25 cellular contexts compared by ENCODE assay signal in the genomic region with DNA sequence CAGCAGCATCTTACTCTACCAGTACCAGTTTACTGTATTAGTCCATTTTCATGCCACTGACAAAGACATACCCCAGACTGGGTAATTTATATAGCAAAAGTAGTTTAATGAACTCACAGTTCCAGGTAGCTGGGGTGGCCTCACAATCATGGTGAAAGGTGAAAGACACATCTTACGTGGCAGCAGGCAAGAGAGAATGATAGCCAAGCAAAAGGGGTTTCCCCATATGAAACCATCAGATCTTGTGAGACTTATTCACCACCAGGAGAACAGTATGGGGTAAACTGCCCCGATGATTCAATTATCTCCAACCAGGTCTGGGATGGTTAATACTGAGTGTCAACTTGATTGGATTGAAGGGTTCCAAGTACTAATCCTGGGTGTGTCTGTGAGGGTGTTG.
DNase-seq lines count a peak whose midpoint lies in the region; ATAC-seq, FAIRE-seq and TF ChIP-seq lines count a peak whose summit lies in the region.
"Had no signal": no experiment of that assay in that cellular context is flagged by ENCODE, and none has a peak within 500 bp of the region (broad histone marks: within the 10 kb centered on the region; RNA-seq: fewer than 3 reads in every experiment).

No MANE protein-coding gene starts in this region.

- CTCF ChIA-PET in GM12878 (lab: Yijun Ruan, JAX) = interaction anchor here (0.6 kb wide), 1 partner anchor 36 kb away, joined by 3 read pairs; no protein-coding TSS in a partner anchor

- DNase-seq in activated T-cell treated with anti-CD3 and anti-CD28 coated beads, Interleukin-2, amount 50 U/mL, for 4 hours = no peak
- no peak for DNase-seq in activated T-cell treated with anti-CD3 and anti-CD28 coated beads, Interleukin-2, amount 50 U/mL, for 1 hour
- DNase-seq in GM12878 (ENCODE audit: low read depth, low spot score) (peak; percentile 8), NCI-H345 treated with DMSO at 0.1 percent for 48 hours (lab: John Stamatoyannopoulos, UW; ENCODE audit: unreplicated experiment) (no peak)
- DNase-seq: effector memory CD4-positive, alpha-beta T cell; gastrocnemius medialis; hippocampal formation; left ventricle myocardium inferior; NCI-H1048; NCI-H1930; NCI-H774; pancreas; SIG-M5; spleen; substantia nigra had no signal

- no peak overlapping the region for H3K9ac ChIP-seq in GM12878 (ENCODE audit: control insufficient read depth, insufficient read depth, low read length)

- H3K36me3 ChIP-seq in GM12878 (ENCODE audit: control insufficient read depth in 2 of 2, insufficient read depth in 2 of 2, low read length in 1 of 2) = no peaks in the 10 kb centered on the region
- H3K36me3 ChIP-seq: esophagus muscularis mucosa, gastrocnemius medialis, left ventricle myocardium inferior, pancreas, right atrium auricular region, spleen had no signal

- BruUV-seq in GM12878 (replicated peaks; lab: Mats Ljungman, UMichigan) = no TSS peak

- no peaks in the 10 kb centered on the region for H3K79me2 ChIP-seq in GM12878 (ENCODE audit: control insufficient read depth, insufficient read depth, low read length)

- no peak for TF ChIP-seq CTCF in GM12878 (IDR thresholded peaks at IDR 0.05 in 2 of 3, conservative IDR thresholded peaks at IDR 0.05 in 1 of 3; ENCODE audit: control insufficient read depth in 2 of 3, extremely low read depth in 1 of 3, insufficient read depth in 1 of 3, low read depth in 3 of 3, low read length in 3 of 3)

- no peak overlapping the region for H3K4me3 Mint-ChIP-seq in activated T-cell treated with anti-CD3 and anti-CD28 coated beads, Interleukin-2, amount 50 U/mL, for 4 hours
- H3K4me3 Mint-ChIP-seq: brain, mesothelial cell of epicardium, nephron had no signal

- no peak for TF ChIP-seq EP300 in GM12878 (IDR thresholded peaks at IDR 0.05; ENCODE audit: borderline replicate concordance in 1 of 2, control insufficient read depth in 1 of 2, low read depth in 2 of 2, low read length in 2 of 2)

- SMC1A ChIA-PET in GM12878 (lab: Charles Lee; ENCODE audit: uncharacterized antibody, unreplicated experiment) = no interaction called here

- peak; percentile 49 to 61 for ATAC-seq in activated T-cell treated with anti-CD3 and anti-CD28 coated beads, Interleukin-2, amount 50 U/mL, for 4 hours
- ATAC-seq in GM18520 (IDR thresholded peaks at IDR 0.05; ENCODE audit: unreplicated experiment) (peak; percentile 41), HG03378 (IDR thresholded peaks at IDR 0.05; ENCODE audit: unreplicated experiment) (peak; percentile 36), GM12878 (peak; percentile 59), GM18907 (IDR thresholded peaks at IDR 0.05; ENCODE audit: unreplicated experiment) (no peak)
- ATAC-seq: gastrocnemius medialis, HCT116, HepG2, pancreas had no signal

- no peak for TF ChIP-seq POLR2A in GM12878 (IDR thresholded peaks at IDR 0.05; ENCODE audit: low read depth, low read length)

- FAIRE-seq in GM12878 (lab: Jason Lieb, UNC) = no peak
- FAIRE-seq: HepG2, pancreas had no signal

- intact Hi-C loops in GM12878 (cut with micrococcal nuclease; ENCODE audit: unreplicated experiment) = no loop called here

- no peak overlapping the region for H2AFZ ChIP-seq in GM12878 (ENCODE audit: control insufficient read depth, low read depth, low read length)

- H3K9me3 ChIP-seq in GM12878 (replicated peaks; ENCODE audit: control insufficient read depth, insufficient read depth, low read length) = no peaks in the 10 kb centered on the region
- H3K9me3 ChIP-seq: esophagus muscularis mucosa, gastrocnemius medialis, left ventricle myocardium inferior, pancreas, right atrium auricular region, spleen had no signal

- WGBS in GM12878 (ENCODE audit: insufficient coverage, insufficient replicate concordance, low lambda C conversion rate, missing lambda C conversion rate) = 15% methylated on average over 2 of the region's 2 CpGs

- peaks cover 4% of the 10 kb centered on the region for H3K9me3 Mint-ChIP-seq in activated T-cell treated with anti-CD3 and anti-CD28 coated beads, Interleukin-2, amount 50 U/mL, for 4 hours

- POLR2A ChIA-PET in GM12878 (lab: Charles Lee) = no interaction called here

- TF ChIP-seq RAD21 in GM12878 (IDR thresholded peaks at IDR 0.05; ENCODE audit: insufficient read depth, low read depth, low read length) = no peak

- peaks cover 14% of the 10 kb centered on the region for H3K36me3 Mint-ChIP-seq in activated T-cell treated with anti-CD3 and anti-CD28 coated beads, Interleukin-2, amount 50 U/mL, for 4 hours (ENCODE audit: insufficient read depth)
- H3K36me3 Mint-ChIP-seq: brain, mesothelial cell of epicardium had no signal

- RAD21 ChIA-PET in GM12878 (lab: Charles Lee; ENCODE audit: unreplicated experiment) = no interaction called here

- H3K27me3 ChIP-seq in GM12878 (replicated peaks in 1 of 2; ENCODE audit: control insufficient read depth in 2 of 2, insufficient read depth in 2 of 2, low read length in 1 of 2) = no peaks in the 10 kb centered on the region
- H3K27me3 ChIP-seq: gastrocnemius medialis, right atrium auricular region, spleen had no signal

- no peaks in the 10 kb centered on the region for H3K4me1 ChIP-seq in GM12878 (ENCODE audit: control insufficient read depth, insufficient read depth, low read length)
- H3K4me1 ChIP-seq: esophagus muscularis mucosa, gastrocnemius medialis, left ventricle myocardium inferior, pancreas, right atrium auricular region, spleen had no signal

- no peak overlapping the region for H3K4me3 ChIP-seq in GM12878
- H3K4me3 ChIP-seq: esophagus muscularis mucosa, gastrocnemius medialis, left ventricle myocardium inferior, pancreas, right atrium auricular region, spleen had no signal

- no peak overlapping the region for H3K27ac ChIP-seq in GM12878 (ENCODE audit: control insufficient read depth, insufficient read depth)
- H3K27ac ChIP-seq: esophagus muscularis mucosa, gastrocnemius medialis, left ventricle myocardium inferior, pancreas, right atrium auricular region, spleen had no signal

- in situ Hi-C loops in GM12878 (cut with MboI) = no loop called here

- peaks cover 17% of the 10 kb centered on the region for H3K4me1 Mint-ChIP-seq in activated T-cell treated with anti-CD3 and anti-CD28 coated beads, Interleukin-2, amount 50 U/mL, for 4 hours (ENCODE audit: low read depth)
- H3K4me1 Mint-ChIP-seq: brain, mesothelial cell of epicardium, nephron had no signal

- no peaks in the 10 kb centered on the region for H3K27me3 Mint-ChIP-seq in activated T-cell treated with anti-CD3 and anti-CD28 coated beads, Interleukin-2, amount 50 U/mL, for 4 hours (ENCODE audit: low read depth)

- H4K20me1 ChIP-seq in GM12878 (ENCODE audit: control insufficient read depth, insufficient read depth) = no peaks in the 10 kb centered on the region

- H3K4me2 ChIP-seq in GM12878 (ENCODE audit: control insufficient read depth, insufficient read depth) = no peak overlapping the region

TF ChIP-seq in GM12878, 131 proteins besides CTCF, POLR2A, EP300 and RAD21:
- TF ChIP-seq, protein P1, sequence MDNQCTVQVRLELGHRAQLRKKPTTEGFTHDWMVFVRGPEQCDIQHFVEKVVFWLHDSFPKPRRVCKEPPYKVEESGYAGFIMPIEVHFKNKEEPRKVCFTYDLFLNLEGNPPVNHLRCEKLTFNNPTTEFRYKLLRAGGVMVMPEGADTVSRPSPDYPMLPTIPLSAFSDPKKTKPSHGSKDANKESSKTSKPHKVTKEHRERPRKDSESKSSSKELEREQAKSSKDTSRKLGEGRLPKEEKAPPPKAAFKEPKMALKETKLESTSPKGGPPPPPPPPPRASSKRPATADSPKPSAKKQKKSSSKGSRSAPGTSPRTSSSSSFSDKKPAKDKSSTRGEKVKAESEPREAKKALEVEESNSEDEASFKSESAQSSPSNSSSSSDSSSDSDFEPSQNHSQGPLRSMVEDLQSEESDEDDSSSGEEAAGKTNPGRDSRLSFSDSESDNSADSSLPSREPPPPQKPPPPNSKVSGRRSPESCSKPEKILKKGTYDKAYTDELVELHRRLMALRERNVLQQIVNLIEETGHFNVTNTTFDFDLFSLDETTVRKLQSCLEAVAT (IDR thresholded peaks at IDR 0.05) = 0 out of 2 replicates have a peak, but pooled peaks have one; percentile 42
- TF ChIP-seq NR2F1 (conservative IDR thresholded peaks at IDR 0.05) = 0 out of 2 replicates have a peak, but pooled peaks have one; percentile 17
- TF ChIP-seq, protein P2, sequence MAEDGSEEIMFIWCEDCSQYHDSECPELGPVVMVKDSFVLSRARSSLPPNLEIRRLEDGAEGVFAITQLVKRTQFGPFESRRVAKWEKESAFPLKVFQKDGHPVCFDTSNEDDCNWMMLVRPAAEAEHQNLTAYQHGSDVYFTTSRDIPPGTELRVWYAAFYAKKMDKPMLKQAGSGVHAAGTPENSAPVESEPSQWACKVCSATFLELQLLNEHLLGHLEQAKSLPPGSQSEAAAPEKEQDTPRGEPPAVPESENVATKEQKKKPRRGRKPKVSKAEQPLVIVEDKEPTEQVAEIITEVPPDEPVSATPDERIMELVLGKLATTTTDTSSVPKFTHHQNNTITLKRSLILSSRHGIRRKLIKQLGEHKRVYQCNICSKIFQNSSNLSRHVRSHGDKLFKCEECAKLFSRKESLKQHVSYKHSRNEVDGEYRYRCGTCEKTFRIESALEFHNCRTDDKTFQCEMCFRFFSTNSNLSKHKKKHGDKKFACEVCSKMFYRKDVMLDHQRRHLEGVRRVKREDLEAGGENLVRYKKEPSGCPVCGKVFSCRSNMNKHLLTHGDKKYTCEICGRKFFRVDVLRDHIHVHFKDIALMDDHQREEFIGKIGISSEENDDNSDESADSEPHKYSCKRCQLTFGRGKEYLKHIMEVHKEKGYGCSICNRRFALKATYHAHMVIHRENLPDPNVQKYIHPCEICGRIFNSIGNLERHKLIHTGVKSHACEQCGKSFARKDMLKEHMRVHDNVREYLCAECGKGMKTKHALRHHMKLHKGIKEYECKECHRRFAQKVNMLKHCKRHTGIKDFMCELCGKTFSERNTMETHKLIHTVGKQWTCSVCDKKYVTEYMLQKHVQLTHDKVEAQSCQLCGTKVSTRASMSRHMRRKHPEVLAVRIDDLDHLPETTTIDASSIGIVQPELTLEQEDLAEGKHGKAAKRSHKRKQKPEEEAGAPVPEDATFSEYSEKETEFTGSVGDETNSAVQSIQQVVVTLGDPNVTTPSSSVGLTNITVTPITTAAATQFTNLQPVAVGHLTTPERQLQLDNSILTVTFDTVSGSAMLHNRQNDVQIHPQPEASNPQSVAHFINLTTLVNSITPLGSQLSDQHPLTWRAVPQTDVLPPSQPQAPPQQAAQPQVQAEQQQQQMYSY (CRISPR knock-in tag; IDR thresholded peaks at IDR 0.05) = no peak
